12 cellular contexts compared by ENCODE assay signal in the genomic region with DNA sequence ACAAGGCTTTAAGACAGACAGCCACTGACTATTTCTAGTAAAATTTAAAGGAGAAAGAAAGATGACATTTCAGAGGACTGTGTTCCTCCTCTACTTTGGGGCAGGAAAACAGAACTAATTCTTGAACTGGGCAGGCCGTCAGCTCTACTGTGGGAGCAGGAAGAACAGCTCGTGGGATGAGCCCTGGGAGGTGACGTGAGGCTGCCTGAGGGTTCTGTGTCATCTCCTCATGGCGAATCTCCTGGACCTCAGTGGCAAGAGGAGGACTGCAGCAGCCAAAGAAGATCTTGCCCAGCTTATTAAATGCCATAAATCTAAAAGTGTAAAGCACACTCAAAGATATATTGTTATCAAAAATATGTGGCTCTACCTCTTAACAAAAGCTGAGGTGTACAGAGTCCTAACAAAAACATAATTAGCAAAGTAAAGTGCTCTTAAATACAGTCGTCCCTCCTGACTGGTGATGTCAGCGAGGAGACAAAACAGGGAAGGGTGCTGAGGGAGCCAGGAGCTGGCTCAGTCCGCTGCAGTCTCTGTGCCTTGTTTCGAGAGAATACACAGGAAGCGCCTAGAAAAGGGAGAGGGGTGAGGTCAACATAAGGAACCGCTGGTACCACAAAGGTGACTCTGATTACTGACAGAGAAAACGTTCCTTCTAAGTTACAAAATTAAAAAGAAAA. TPM values are rescaled to one million over a fixed set of nuclear protein-coding genes. Genes with fewer than 3 reads are reported as not detected.
DNase-seq lines count a peak whose midpoint lies in the region; ATAC-seq, FAIRE-seq and TF ChIP-seq lines count a peak whose summit lies in the region.
"Had no signal": no experiment of that assay in that cellular context is flagged by ENCODE, and none has a peak within 500 bp of the region (broad histone marks: within the 10 kb centered on the region; RNA-seq: fewer than 3 reads in every experiment).

No MANE protein-coding gene starts in this region.

- peaks cover 91% of the 10 kb centered on the region for H3K4me1 ChIP-seq in CD8-positive, alpha-beta T cell (ENCODE audit: insufficient read depth, low read length)
- H3K4me1 ChIP-seq in pancreas, result peaks cover 15 to 49% (median 41%) of the 10 kb centered on the region in 3 donors

- H3K27me3 ChIP-seq in CD8-positive, alpha-beta T cell (ENCODE audit: insufficient read depth, low read length), result no peaks in the 10 kb centered on the region
- H3K27me3 ChIP-seq in pancreas, result no peaks in the 10 kb centered on the region
- H3K27me3 ChIP-seq: esophagus squamous epithelium, stomach had no signal

- H3K27me3 Mint-ChIP-seq in CD8-positive, alpha-beta T cell (ENCODE audit: low read depth), result no peaks in the 10 kb centered on the region
- H3K27me3 Mint-ChIP-seq in dendritic cell treated with granulocyte-macrophage colony-stimulating factor and Interleukin-4, amounts not matched to agents 40 ng/mL and 50 ng/mL, for 4 days, result no peaks in the 10 kb centered on the region
- no peaks in the 10 kb centered on the region for H3K27me3 Mint-ChIP-seq in natural killer cell treated with Interleukin-12 subunit alpha and Interleukin-12 subunit beta and Interleukin-15 and Interleukin-18, amount 100 ng/mL, for 72 hours

- FAIRE-seq in pancreas (lab: Jason Lieb, UNC), result no peak
- FAIRE-seq: HepG2, TTC549 had no signal

- no peaks in the 10 kb centered on the region for H3K9me3 ChIP-seq in CD8-positive, alpha-beta T cell (ENCODE audit: low read length)
- no peaks in the 10 kb centered on the region for H3K9me3 ChIP-seq in pancreas
- H3K9me3 ChIP-seq: esophagus squamous epithelium, stomach had no signal

- intact Hi-C loops in CD8-positive, alpha-beta T cell (cut with DNase I, micrococcal nuclease), result no loop called here
- intact Hi-C loops in dendritic cell treated with granulocyte-macrophage colony-stimulating factor and Interleukin-4, amounts not matched to agents 40 ng/mL and 50 ng/mL, for 4 days (cut with micrococcal nuclease), result no loop called here
- intact Hi-C loops in pancreas (cut with DNase I), result no loop called here

- CTCF ChIA-PET in CD8-positive, alpha-beta T cell (lab: Charles Lee), result no interaction called here

- ATAC-seq in CD8-positive, alpha-beta T cell, result no peak
- no peak for ATAC-seq in natural killer cell treated with Interleukin-12 subunit alpha and Interleukin-12 subunit beta and Interleukin-15 and Interleukin-18, amount 100 ng/mL, for 72 hours
- no peak for ATAC-seq in pancreas
- no peak for ATAC-seq in GM18505 (IDR thresholded peaks at IDR 0.05; ENCODE audit: unreplicated experiment)
- ATAC-seq: HepG2 had no signal

- TF ChIP-seq CTCF in CD8-positive, alpha-beta T cell (IDR thresholded peaks at IDR 0.05), result no peak
- TF ChIP-seq CTCF in NB4 (IDR thresholded peaks at IDR 0.05; ENCODE audit: low read depth, low read length), result no peak
- no peak for TF ChIP-seq CTCF in pancreas (IDR thresholded peaks at IDR 0.05)

- WGBS in pancreas, 2 donors, result 67 to 75% methylated on average over 11 of the region's 11 CpGs

- H3K36me3 ChIP-seq in CD8-positive, alpha-beta T cell (ENCODE audit: insufficient read depth, low read length), result no peaks in the 10 kb centered on the region
- no peaks in the 10 kb centered on the region for H3K36me3 ChIP-seq in pancreas

- H3K9me3 Mint-ChIP-seq in CD8-positive, alpha-beta T cell, result no peaks in the 10 kb centered on the region
- H3K9me3 Mint-ChIP-seq in dendritic cell treated with granulocyte-macrophage colony-stimulating factor and Interleukin-4, amounts not matched to agents 40 ng/mL and 50 ng/mL, for 4 days, result no peaks in the 10 kb centered on the region
- no peaks in the 10 kb centered on the region for H3K9me3 Mint-ChIP-seq in natural killer cell treated with Interleukin-12 subunit alpha and Interleukin-12 subunit beta and Interleukin-15 and Interleukin-18, amount 100 ng/mL, for 72 hours

- no peak overlapping the region for H3K27ac ChIP-seq in CD8-positive, alpha-beta T cell (ENCODE audit: low read depth, low read length)
- H3K27ac ChIP-seq in pancreas, result no peak overlapping the region

- H3K27ac Mint-ChIP-seq in CD8-positive, alpha-beta T cell, result no peak overlapping the region
- H3K27ac Mint-ChIP-seq in dendritic cell treated with granulocyte-macrophage colony-stimulating factor and Interleukin-4, amounts not matched to agents 40 ng/mL and 50 ng/mL, for 4 days, result peak overlapping the region; percentile 73
- H3K27ac Mint-ChIP-seq in natural killer cell treated with Interleukin-12 subunit alpha and Interleukin-12 subunit beta and Interleukin-15 and Interleukin-18, amount 100 ng/mL, for 72 hours, result peak overlapping the region in 1 of 2 donors; percentile 16

- peaks cover 96% of the 10 kb centered on the region for H3K4me1 Mint-ChIP-seq in CD8-positive, alpha-beta T cell (ENCODE audit: low read depth)
- H3K4me1 Mint-ChIP-seq in dendritic cell treated with granulocyte-macrophage colony-stimulating factor and Interleukin-4, amounts not matched to agents 40 ng/mL and 50 ng/mL, for 4 days (ENCODE audit: low read depth), result peaks cover 87% of the 10 kb centered on the region
- peaks cover 83 to 90% of the 10 kb centered on the region in 2 donors for H3K4me1 Mint-ChIP-seq in natural killer cell treated with Interleukin-12 subunit alpha and Interleukin-12 subunit beta and Interleukin-15 and Interleukin-18, amount 100 ng/mL, for 72 hours (ENCODE audit: low read depth in 2 of 2)

- H3K4me3 Mint-ChIP-seq in CD8-positive, alpha-beta T cell, result peak overlapping the region; percentile 55
- no peak overlapping the region for H3K4me3 Mint-ChIP-seq in dendritic cell treated with granulocyte-macrophage colony-stimulating factor and Interleukin-4, amounts not matched to agents 40 ng/mL and 50 ng/mL, for 4 days
- H3K4me3 Mint-ChIP-seq in natural killer cell treated with Interleukin-12 subunit alpha and Interleukin-12 subunit beta and Interleukin-15 and Interleukin-18, amount 100 ng/mL, for 72 hours, result peak overlapping the region; percentile 60

- no peak for DNase-seq in CD8-positive, alpha-beta T cell
- peak; percentile 45 for DNase-seq in NB4 (ENCODE audit: low read depth)
- no peak for DNase-seq in natural killer cell treated with Interleukin-12 subunit alpha and Interleukin-12 subunit beta and Interleukin-15 and Interleukin-18, amount 100 ng/mL, for 72 hours (ENCODE audit: low spot score)
- DNase-seq in pancreas, result no peak
- DNase-seq in NCI-H187 treated with DMSO at 0.1 percent for 48 hours (lab: John Stamatoyannopoulos, UW), result no peak
- no peak for DNase-seq in KG1 (lab: John Stamatoyannopoulos, UW)
- DNase-seq: esophagus squamous epithelium, stomach had no signal

- peak overlapping the region; percentile 17 for H3K4me3 ChIP-seq in CD8-positive, alpha-beta T cell (ENCODE audit: low read depth, low read length)
- H3K4me3 ChIP-seq in NB4 (ENCODE audit: low read depth, low read length) (no peak overlapping the region), pancreas (no peak overlapping the region)
- H3K4me3 ChIP-seq: esophagus squamous epithelium, stomach had no signal

- peaks cover 5% of the 10 kb centered on the region for H3K36me3 Mint-ChIP-seq in CD8-positive, alpha-beta T cell
- H3K36me3 Mint-ChIP-seq in dendritic cell treated with granulocyte-macrophage colony-stimulating factor and Interleukin-4, amounts not matched to agents 40 ng/mL and 50 ng/mL, for 4 days (ENCODE audit: low read depth), result peaks cover 22% of the 10 kb centered on the region
- H3K36me3 Mint-ChIP-seq in natural killer cell treated with Interleukin-12 subunit alpha and Interleukin-12 subunit beta and Interleukin-15 and Interleukin-18, amount 100 ng/mL, for 72 hours, result no peaks in the 10 kb centered on the region

- TF ChIP-seq POLR2A in NB4 (IDR thresholded peaks at IDR 0.05; ENCODE audit: extremely low read depth, insufficient read length) (no peak), GM18505 (IDR thresholded peaks at IDR 0.05; ENCODE audit: borderline replicate concordance, extremely low read depth, insufficient read depth, insufficient read length) (no peak)

- POLR2A ChIA-PET in CD8-positive, alpha-beta T cell (lab: Charles Lee), result interaction anchor here (1.1 kb wide), 1 partner anchor 11 kb away, joined by 3 read pairs; no protein-coding TSS in a partner anchor

RNA-seq across cellular contexts. Expression of a gene that starts 58.0 kb away (rescaled TPM):
- total RNA-seq in CD8-positive, alpha-beta T cell, result 100 to 1,000 TPM; 186 to 189 TPM
- 10 to 100 TPM; 76.2 to 90.3 TPM for total RNA-seq in natural killer cell treated with Interleukin-12 subunit alpha and Interleukin-12 subunit beta and Interleukin-15 and Interleukin-18, amount 100 ng/mL, for 72 hours
- 10 to 100 TPM; 23.7 to 49.4 (median 31.4) TPM for total RNA-seq in pancreas
- polyA plus RNA-seq in pancreas, result 10 to 100 TPM; 14.4 to 31.7 TPM
